In the genomic region with DNA sequence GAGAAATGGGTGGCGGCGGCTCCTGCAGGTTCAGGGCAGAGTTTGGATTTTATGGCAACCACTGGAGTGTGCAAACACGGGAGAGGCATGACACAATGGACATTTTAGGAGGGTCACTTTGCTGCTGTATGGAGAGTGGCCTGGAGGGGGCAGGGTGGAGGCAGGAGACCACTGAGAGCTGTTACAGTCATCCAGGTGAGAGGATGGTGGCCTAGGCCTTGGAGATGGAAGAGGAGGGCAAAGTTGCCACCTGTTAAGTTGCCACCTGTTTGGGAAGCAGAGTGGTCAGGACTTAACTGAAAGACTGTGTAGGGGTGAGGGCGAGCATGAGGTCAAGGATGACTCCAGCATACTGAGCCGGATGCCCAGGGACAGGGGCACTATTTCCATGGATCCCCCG, we compare ENCODE assay signal across 8 cellular contexts. TPM values are rescaled to one million over a fixed set of nuclear protein-coding genes. Genes with fewer than 3 reads are reported as not detected.
DNase-seq lines count a peak whose midpoint lies in the region; ATAC-seq and TF ChIP-seq lines count a peak whose summit lies in the region.

No MANE protein-coding gene starts in this region.

- H3K36me3 Mint-ChIP-seq in T-helper 1 cell treated with Interleukin-12 subunit alpha and Interleukin-12 subunit beta and Interleukin-4 antibody, amounts not matched to agents 30 μg/mL and 1 μg/mL, for 36 hours (ENCODE audit: low read depth), result peaks cover 10% of the 10 kb centered on the region
- H3K36me3 Mint-ChIP-seq in naive B cell, result no peaks in the 10 kb centered on the region

- peak; percentile 32 to 33 for ATAC-seq in naive B cell (ENCODE audit: low read depth in 2 of 2)
- ATAC-seq in GM18505 (IDR thresholded peaks at IDR 0.05; ENCODE audit: unreplicated experiment), result no peak
- no peak for ATAC-seq in HG03439 (IDR thresholded peaks at IDR 0.05; ENCODE audit: unreplicated experiment)

- H3K27me3 ChIP-seq in BJ (ENCODE audit: control insufficient read depth, insufficient read depth, low read length), result no peaks in the 10 kb centered on the region; the same call in 1 of the 2 replicates

- peaks cover 27% of the 10 kb centered on the region for H3K4me1 Mint-ChIP-seq in T-helper 1 cell treated with Interleukin-12 subunit alpha and Interleukin-12 subunit beta and Interleukin-4 antibody, amounts not matched to agents 30 μg/mL and 1 μg/mL, for 36 hours (ENCODE audit: low read depth)
- peaks cover 35 to 46% (median 45%) of the 10 kb centered on the region in 3 donors for H3K4me1 Mint-ChIP-seq in naive B cell

- TF ChIP-seq CTCF in BJ (IDR thresholded peaks at IDR 0.05; ENCODE audit: insufficient read depth, low read depth, low read length) (peak; percentile 60), HFF-Myc (IDR thresholded peaks at IDR 0.05; ENCODE audit: low read depth, low read length, missing control alignments) (peak; percentile 68), cardiac fibroblast (IDR thresholded peaks at IDR 0.05; ENCODE audit: low read depth, low read length) (peak; percentile 72)

- no peaks in the 10 kb centered on the region for H3K9me3 Mint-ChIP-seq in T-helper 1 cell treated with Interleukin-12 subunit alpha and Interleukin-12 subunit beta and Interleukin-4 antibody, amounts not matched to agents 30 μg/mL and 1 μg/mL, for 36 hours
- H3K9me3 Mint-ChIP-seq in naive B cell, result no peaks in the 10 kb centered on the region

- H3K27ac Mint-ChIP-seq in T-helper 1 cell treated with Interleukin-12 subunit alpha and Interleukin-12 subunit beta and Interleukin-4 antibody, amounts not matched to agents 30 μg/mL and 1 μg/mL, for 36 hours, result peak overlapping the region; percentile 46
- peak overlapping the region in 4 of 6 donors; percentile 71 to 95 (median 80) for H3K27ac Mint-ChIP-seq in naive B cell

- peak overlapping the region; percentile 75 for H3K4me3 Mint-ChIP-seq in T-helper 1 cell treated with Interleukin-12 subunit alpha and Interleukin-12 subunit beta and Interleukin-4 antibody, amounts not matched to agents 30 μg/mL and 1 μg/mL, for 36 hours
- peak overlapping the region; percentile 61 to 88 (median 72) for H3K4me3 Mint-ChIP-seq in naive B cell

- CTCF ChIA-PET in BJ (lab: Yijun Ruan, JAX), result interaction anchor here (0.6 to 24.6 kb wide), 9 partner anchors 10 to 127 kb away, joined by 3 to 892 read pairs (median 3); partner anchors contain the start of genes CLCF1, POLD4 and PPP1CA

- no peak for TF ChIP-seq POLR2A in GM18505 (IDR thresholded peaks at IDR 0.05; ENCODE audit: borderline replicate concordance, extremely low read depth, insufficient read depth, insufficient read length)

- POLR2A ChIA-PET in BJ (lab: Charles Lee), result no interaction called here

- H3K4me3 ChIP-seq in BJ (ENCODE audit: low read depth, low read length), result no peak overlapping the region
- H3K4me3 ChIP-seq in HFF-Myc (replicated peaks; ENCODE audit: low read depth, low read length), result no peak overlapping the region
- H3K4me3 ChIP-seq in cardiac fibroblast (replicated peaks in 1 of 2; ENCODE audit: low read depth in 2 of 2, low read length in 2 of 2), result no peak overlapping the region

- peaks cover 15% of the 10 kb centered on the region for H3K27me3 Mint-ChIP-seq in T-helper 1 cell treated with Interleukin-12 subunit alpha and Interleukin-12 subunit beta and Interleukin-4 antibody, amounts not matched to agents 30 μg/mL and 1 μg/mL, for 36 hours (ENCODE audit: low read depth)
- no peaks in the 10 kb centered on the region for H3K27me3 Mint-ChIP-seq in naive B cell

- peaks cover 3% of the 10 kb centered on the region; the same call in 1 of the 2 replicates for H3K36me3 ChIP-seq in BJ (ENCODE audit: control insufficient read depth, insufficient read depth, low read length)

- DNase-seq in BJ (ENCODE audit: low read depth) (no peak), HFF-Myc (ENCODE audit: extremely low read depth, low read depth) (no peak), cardiac fibroblast (ENCODE audit: low read depth in 2 of 2) (no peak), naive B cell (peak; percentile 51), T1000 (lab: John Stamatoyannopoulos, UW) (no peak)

RNA-seq across cellular contexts. Expression of gene RAD9A, which starts 2.3 kb away (rescaled TPM):
- polyA plus RNA-seq in BJ (2011; rRNA removed), result 5.9 and 10.7 TPM in 2 replicates
- polyA minus RNA-seq in BJ (2011; rRNA and poly(A)+ RNA removed), result 1.9 and 2.5 TPM in 2 replicates
- 10 to 100 TPM in 4 of 6 donors, 1 to 10 TPM in 2; 6.7 to 17.5 (median 11.0) TPM for polyA plus RNA-seq in naive B cell (ENCODE audit: low read depth in 6 of 6)

RNA-seq across cellular contexts. Expression of gene PPP1CA, which starts 12.2 kb away (rescaled TPM):
- 146 and 233 TPM in 2 replicates for polyA plus RNA-seq in BJ (2011; rRNA removed)
- polyA minus RNA-seq in BJ (2011; rRNA and poly(A)+ RNA removed), result 104 and 141 TPM in 2 replicates
- polyA plus RNA-seq in naive B cell (ENCODE audit: low read depth in 6 of 6), result 100 to 1,000 TPM; 492 to 795 (median 530) TPM

RNA-seq across cellular contexts. Expression of gene TBC1D10C, which starts 14.4 kb away (rescaled TPM):
- polyA plus RNA-seq in BJ (2011; rRNA removed) (not detected in 2 replicates), naive B cell (ENCODE audit: low read depth in 6 of 6) (100 to 1,000 TPM; 190 to 304 (median 239) TPM)
- polyA minus RNA-seq in BJ (2011; rRNA and poly(A)+ RNA removed), result not detected in 2 replicates

RNA-seq across cellular contexts. Expression of gene CLCF1, which starts 16.1 kb away (rescaled TPM):
- polyA plus RNA-seq in BJ (2011; rRNA removed) (13.9 and 21.3 TPM in 2 replicates), naive B cell (ENCODE audit: low read depth in 6 of 6) (10 to 100 TPM in 1 of 6 donors, 1 to 10 TPM in 5; 5.3 to 10.4 (median 7.7) TPM)
- polyA minus RNA-seq in BJ (2011; rRNA and poly(A)+ RNA removed), result 9.8 and 11.6 TPM in 2 replicates

RNA-seq across cellular contexts. Expression of gene CARNS1, which starts 26.0 kb away (rescaled TPM):
- polyA plus RNA-seq in BJ (2011; rRNA removed) (0.07 and 0.12 TPM in 2 replicates), naive B cell (ENCODE audit: low read depth in 6 of 6) (1 to 10 TPM in 5 of 6 donors, under 1 TPM in 1; 0.80 to 2.9 (median 1.7) TPM)
- polyA minus RNA-seq in BJ (2011; rRNA and poly(A)+ RNA removed), result 0.10 TPM in 1 of 2 replicates, not detected in the other

Comparison
In these comparisons a context has a peak if more than half of its experiments do, and no peak if none do; other contexts are left out.
1. ATAC-seq: peak in naive B cell (2 of 2); none in GM18505 (single experiment) and HG03439 (single experiment).
2. RNA of gene TBC1D10C, which starts 14.4 kb away (polyA plus RNA-seq): 190 to 304 TPM in naive B cell; not detected in BJ; every median in the first group is over 100 times any median in the second.
3. Peak in every context shown above with its lines, with median percentiles within 50 percentile points of each other: CTCF ChIP-seq.